ENCODE assay signal across 9 cellular contexts in the genomic region with DNA sequence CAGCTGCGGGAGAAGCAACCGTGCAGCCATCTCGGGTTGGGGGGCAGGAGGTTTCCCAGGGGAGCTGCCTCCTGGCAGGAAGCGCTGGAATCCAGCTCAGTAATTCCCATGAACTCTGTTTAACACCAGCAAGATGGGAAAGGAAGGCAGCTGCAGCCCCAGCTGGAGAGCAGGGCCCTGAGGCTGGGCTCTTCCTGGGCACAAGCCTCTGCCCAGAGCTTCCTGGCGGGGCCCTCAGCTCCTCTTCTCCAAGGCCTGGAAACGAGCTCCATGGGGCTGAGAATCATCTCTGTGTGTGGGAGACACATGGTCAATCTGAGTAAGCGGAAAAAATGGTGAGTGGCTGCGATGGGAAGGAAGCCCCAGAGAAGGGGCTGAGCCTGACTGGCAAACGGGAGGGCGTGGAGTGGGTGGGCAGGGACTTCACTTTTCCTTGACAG. TPM values are rescaled to one million over a fixed set of nuclear protein-coding genes. Genes with fewer than 3 reads are reported as not detected.
A peak's percentile ranks its signal among the peaks of the same experiment; 100 is the strongest.
DNase-seq lines count a peak whose midpoint lies in the region; ATAC-seq, FAIRE-seq and TF ChIP-seq lines count a peak whose summit lies in the region.
"Had no signal": no experiment of that assay in that cellular context is flagged by ENCODE, and none has a peak within 500 bp of the region (broad histone marks: within the 10 kb centered on the region; RNA-seq: fewer than 3 reads in every experiment).

No MANE protein-coding gene starts in this region.

- peak overlapping the region; percentile 81 for H3K4me3 Mint-ChIP-seq in activated CD8-positive, alpha-beta memory T cell treated with anti-CD3 and anti-CD28 coated beads, Interleukin-2, amount 10 ng/mL, durations not matched to agents 7 days and 5 days
- H3K4me3 Mint-ChIP-seq in stimulated activated naive CD8-positive, alpha-beta T cell treated with anti-CD3 and anti-CD28 coated beads, Interleukin-15, Interleukin-2, amounts not matched to agents 100 ng/mL and 50 ng/mL, for 24 hours, result peak overlapping the region; percentile 84

- H3K36me3 Mint-ChIP-seq in activated CD8-positive, alpha-beta memory T cell treated with anti-CD3 and anti-CD28 coated beads, Interleukin-2, amount 10 ng/mL, durations not matched to agents 7 days and 5 days, result peaks cover 25% of the 10 kb centered on the region
- peaks cover 25% of the 10 kb centered on the region for H3K36me3 Mint-ChIP-seq in stimulated activated naive CD8-positive, alpha-beta T cell treated with anti-CD3 and anti-CD28 coated beads, Interleukin-15, Interleukin-2, amounts not matched to agents 100 ng/mL and 50 ng/mL, for 24 hours (ENCODE audit: low read depth)

- CTCF ChIA-PET in activated CD8-positive, alpha-beta memory T cell treated with anti-CD3 and anti-CD28 coated beads, Interleukin-2, amount 10 ng/mL, durations not matched to agents 7 days and 5 days (lab: Charles Lee), result interaction anchor here (1.4 kb wide), 1 partner anchor 21 kb away, joined by 6 read pairs; no protein-coding TSS in a partner anchor

- peak; percentile 32 for ATAC-seq in activated CD8-positive, alpha-beta memory T cell treated with anti-CD3 and anti-CD28 coated beads, Interleukin-2, amount 10 ng/mL, durations not matched to agents 7 days and 5 days
- ATAC-seq in GM21717 (IDR thresholded peaks at IDR 0.05; ENCODE audit: unreplicated experiment), result no peak

- H3K27ac Mint-ChIP-seq in activated CD8-positive, alpha-beta memory T cell treated with anti-CD3 and anti-CD28 coated beads, Interleukin-2, amount 10 ng/mL, durations not matched to agents 7 days and 5 days, result peak overlapping the region; percentile 98
- H3K27ac Mint-ChIP-seq in stimulated activated naive CD8-positive, alpha-beta T cell treated with anti-CD3 and anti-CD28 coated beads, Interleukin-15, Interleukin-2, amounts not matched to agents 100 ng/mL and 50 ng/mL, for 24 hours, result peak overlapping the region; percentile 99

- H3K27me3 Mint-ChIP-seq in activated CD8-positive, alpha-beta memory T cell treated with anti-CD3 and anti-CD28 coated beads, Interleukin-2, amount 10 ng/mL, durations not matched to agents 7 days and 5 days, result no peaks in the 10 kb centered on the region
- no peaks in the 10 kb centered on the region for H3K27me3 Mint-ChIP-seq in stimulated activated naive CD8-positive, alpha-beta T cell treated with anti-CD3 and anti-CD28 coated beads, Interleukin-15, Interleukin-2, amounts not matched to agents 100 ng/mL and 50 ng/mL, for 24 hours

- H3K4me1 Mint-ChIP-seq in activated CD8-positive, alpha-beta memory T cell treated with anti-CD3 and anti-CD28 coated beads, Interleukin-2, amount 10 ng/mL, durations not matched to agents 7 days and 5 days, result peaks cover 88% of the 10 kb centered on the region
- peaks cover 93% of the 10 kb centered on the region for H3K4me1 Mint-ChIP-seq in stimulated activated naive CD8-positive, alpha-beta T cell treated with anti-CD3 and anti-CD28 coated beads, Interleukin-15, Interleukin-2, amounts not matched to agents 100 ng/mL and 50 ng/mL, for 24 hours (ENCODE audit: low read depth)

- no peak for FAIRE-seq in HTR-8/SVneo (lab: Jason Lieb, UNC)

- H3K4me3 ChIP-seq in fibroblast of villous mesenchyme (ENCODE audit: low read depth, low read length), result no peak overlapping the region

- TF ChIP-seq CTCF in fibroblast of villous mesenchyme (IDR thresholded peaks at IDR 0.05; ENCODE audit: insufficient read depth, low read depth, low read length), result no peak

- DNase-seq in activated CD8-positive, alpha-beta memory T cell treated with anti-CD3 and anti-CD28 coated beads, Interleukin-2, amount 10 ng/mL, durations not matched to agents 7 days and 5 days, result peak; percentile 69
- no peak for DNase-seq in activated CD8-positive, alpha-beta memory T cell treated with anti-CD3 and anti-CD28 coated beads for 24 hours
- DNase-seq in UCSD-AML1 (lab: John Stamatoyannopoulos, UW; ENCODE audit: unreplicated experiment) (peak; percentile 50), fibroblast of villous mesenchyme (ENCODE audit: low read depth) (peak; percentile 52), cortex of kidney (lab: John Stamatoyannopoulos, UW) (no peak), HTR-8/SVneo (ENCODE audit: insufficient read length, low spot score) (no peak)
- DNase-seq: ACHN had no signal

- no peaks in the 10 kb centered on the region for H3K9me3 Mint-ChIP-seq in activated CD8-positive, alpha-beta memory T cell treated with anti-CD3 and anti-CD28 coated beads, Interleukin-2, amount 10 ng/mL, durations not matched to agents 7 days and 5 days (ENCODE audit: low read depth)
- no peaks in the 10 kb centered on the region for H3K9me3 Mint-ChIP-seq in stimulated activated naive CD8-positive, alpha-beta T cell treated with anti-CD3 and anti-CD28 coated beads, Interleukin-15, Interleukin-2, amounts not matched to agents 100 ng/mL and 50 ng/mL, for 24 hours

RNA-seq across cellular contexts. Expression of gene MRPL36, which starts 6.3 kb away (rescaled TPM):
- total RNA-seq in activated CD8-positive, alpha-beta memory T cell treated with anti-CD3 and anti-CD28 coated beads, Interleukin-2, amount 10 ng/mL, durations not matched to agents 7 days and 5 days, result 10 to 100 TPM; 62.0 to 84.7 TPM
- 49.7 and 55.1 TPM in 2 replicates for total RNA-seq in fibroblast of villous mesenchyme

RNA-seq across cellular contexts. Expression of gene NDUFS6, which starts 7.9 kb away (rescaled TPM):
- 10 to 100 TPM; 35.2 to 37.5 TPM for total RNA-seq in activated CD8-positive, alpha-beta memory T cell treated with anti-CD3 and anti-CD28 coated beads, Interleukin-2, amount 10 ng/mL, durations not matched to agents 7 days and 5 days
- 22.9 and 37.4 TPM in 2 replicates for total RNA-seq in fibroblast of villous mesenchyme

Comparison
In these comparisons a context has a peak if more than half of its experiments do, and no peak if none do; other contexts are left out.
1. DNase-seq: peak in activated CD8-positive, alpha-beta memory T cell treated with anti-CD3 and anti-CD28 coated beads, Interleukin-2, amount 10 ng/mL, durations not matched to agents 7 days and 5 days (single experiment), UCSD-AML1 (single experiment) and fibroblast of villous mesenchyme (single experiment); none in activated CD8-positive, alpha-beta memory T cell treated with anti-CD3 and anti-CD28 coated beads for 24 hours (single experiment), cortex of kidney (single experiment) and HTR-8/SVneo (single experiment).